ENCODE assay signal across 10 cellular contexts in the genomic region with DNA sequence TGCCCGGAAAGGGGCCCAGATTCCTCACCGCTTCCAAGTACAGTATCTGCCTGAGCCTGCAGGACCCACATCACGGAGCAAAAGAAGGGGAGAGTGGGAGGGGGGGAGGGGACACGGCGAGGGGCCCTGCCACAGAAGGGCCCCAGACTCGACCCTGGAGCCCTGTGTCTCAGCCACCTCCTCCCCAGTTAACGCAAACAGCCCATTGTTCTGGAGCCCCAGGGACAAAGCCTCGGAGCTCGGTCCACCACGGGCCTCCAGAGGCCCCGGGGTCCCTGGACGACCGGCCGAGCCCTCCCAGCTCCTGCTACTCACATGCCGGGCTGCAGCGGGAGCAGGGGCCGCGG. TPM values are rescaled to one million over a fixed set of nuclear protein-coding genes. Genes with fewer than 3 reads are reported as not detected.
A peak's percentile ranks its signal among the peaks of the same experiment; 100 is the strongest.
DNase-seq lines count a peak whose midpoint lies in the region; ATAC-seq and TF ChIP-seq lines count a peak whose summit lies in the region.
"Had no signal": no experiment of that assay in that cellular context is flagged by ENCODE, and none has a peak within 500 bp of the region (broad histone marks: within the 10 kb centered on the region; RNA-seq: fewer than 3 reads in every experiment).

No MANE protein-coding gene starts in this region.

- peak overlapping the region; percentile 94 for H2BK15ac ChIP-seq in neuronal stem cell (ENCODE audit: low read length)

- H3K4me1 ChIP-seq in BE2C, result no peaks in the 10 kb centered on the region
- H3K4me1 ChIP-seq in endodermal cell (ENCODE audit: control insufficient read depth, insufficient read depth, low read length), result peaks cover 31% of the 10 kb centered on the region
- peaks cover 50 to 57% of the 10 kb centered on the region in 2 donors for H3K4me1 ChIP-seq in neuronal stem cell (ENCODE audit: control insufficient read depth in 2 of 2, insufficient read depth in 1 of 2, low read depth in 1 of 2, low read length in 2 of 2)

- peaks cover 43% of the 10 kb centered on the region for H3K27me3 Mint-ChIP-seq in IgD-negative memory B cell
- H3K27me3 Mint-ChIP-seq in endodermal cell (ENCODE audit: insufficient read depth), result peaks cover 12% of the 10 kb centered on the region

- H3K23ac ChIP-seq in neuronal stem cell (ENCODE audit: low read depth, low read length, poor library complexity), result peak overlapping the region; percentile 77

- no peak for TF ChIP-seq POLR2A in erythroblast (IDR thresholded peaks at IDR 0.05; ENCODE audit: low read length)

- peak overlapping the region; percentile 96 for H3K18ac ChIP-seq in neuronal stem cell (ENCODE audit: low read length)

- H3K9me3 ChIP-seq in BE2C (no peaks in the 10 kb centered on the region), endodermal cell (ENCODE audit: control insufficient read depth, low read length) (no peaks in the 10 kb centered on the region), neuronal stem cell (replicated peaks in 1 of 2; ENCODE audit: control insufficient read depth in 2 of 2, insufficient read depth in 1 of 2, low read depth in 1 of 2, low read length in 2 of 2) (no peaks in the 10 kb centered on the region)
- H3K9me3 ChIP-seq: mucosa of descending colon had no signal

- H3K14ac ChIP-seq in neuronal stem cell (ENCODE audit: low read length), result peak overlapping the region; percentile 79

- H3K4me3 Mint-ChIP-seq in IgD-negative memory B cell, result peak overlapping the region; percentile 38 to 87 (median 64)
- H3K4me3 Mint-ChIP-seq in endodermal cell, result peak overlapping the region; percentile 73

- H3K4me2 ChIP-seq in neuronal stem cell (ENCODE audit: insufficient read depth, low read length, poor library complexity, severe bottlenecking), result peak overlapping the region; percentile 90

- 2 to 3% methylated on average over 11 to 18 of the region's 18 CpGs for WGBS in endodermal cell (ENCODE audit: insufficient coverage in 1 of 2, insufficient read length in 1 of 2), 2 experiments
- WGBS in neuronal stem cell (ENCODE audit: extremely low coverage in 2 of 2, insufficient read length in 2 of 2, insufficient replicate concordance in 1 of 2), 2 donors, result no CpG with 5 or more reads among the region's 18 CpGs

- H2BK12ac ChIP-seq in neuronal stem cell (ENCODE audit: low read length), result peak overlapping the region; percentile 63

- peak overlapping the region; percentile 27 for H2BK120ac ChIP-seq in neuronal stem cell (ENCODE audit: low read depth, low read length)

- H3K9me3 Mint-ChIP-seq in IgD-negative memory B cell (no peaks in the 10 kb centered on the region), endodermal cell (no peaks in the 10 kb centered on the region)

- H3K36me3 Mint-ChIP-seq in IgD-negative memory B cell (no peaks in the 10 kb centered on the region), endodermal cell (ENCODE audit: low read depth) (no peaks in the 10 kb centered on the region)

- no peak overlapping the region for H4K91ac ChIP-seq in neuronal stem cell (ENCODE audit: low read depth, low read length, poor library complexity)

- in situ Hi-C loops in ACHN (cut with HindIII; ENCODE audit: low pct_ligation_motif_present, low pct_unique_long_range_greater_than_20kb, low sequenced_read_pairs), result no loop called here

- no peak overlapping the region for H3K27ac Mint-ChIP-seq in IgD-negative memory B cell
- peak overlapping the region; percentile 58 for H3K27ac Mint-ChIP-seq in endodermal cell

- H3K4me1 Mint-ChIP-seq in IgD-negative memory B cell (peaks cover 4% of the 10 kb centered on the region in 3 donors), endodermal cell (peaks cover 37% of the 10 kb centered on the region)

- no peak for ATAC-seq in GM21825 (IDR thresholded peaks at IDR 0.05; ENCODE audit: unreplicated experiment)

- no peak for DNase-seq in BE2C
- DNase-seq in endodermal cell, result no peak
- no peak for DNase-seq in neuronal stem cell (ENCODE audit: low spot score)
- no peak for DNase-seq in ACHN
- DNase-seq in erythroblast (lab: John Stamatoyannopoulos, UW), result no peak
- DNase-seq in HuH-7.5 (ENCODE audit: low spot score), result no peak
- DNase-seq: cerebellar nuclear complex had no signal

- peaks cover 24% of the 10 kb centered on the region for H3K79me1 ChIP-seq in neuronal stem cell (ENCODE audit: low read depth, low read length)

- H3K27ac ChIP-seq in endodermal cell (ENCODE audit: low read depth, low read length) (peak overlapping the region; percentile 22), neuronal stem cell (replicated peaks; ENCODE audit: low read length) (no peak overlapping the region)

- TF ChIP-seq CTCF in BE2C (IDR thresholded peaks at IDR 0.05; ENCODE audit: low read depth, low read length) (no peak), endodermal cell (conservative IDR thresholded peaks at IDR 0.05) (no peak)

- H3K36me3 ChIP-seq in BE2C, result no peaks in the 10 kb centered on the region
- no peaks in the 10 kb centered on the region for H3K36me3 ChIP-seq in endodermal cell (ENCODE audit: control insufficient read depth, insufficient read depth, low read length)
- H3K36me3 ChIP-seq in neuronal stem cell (replicated peaks in 1 of 2; ENCODE audit: control insufficient read depth in 2 of 2, insufficient read depth in 2 of 2, low read length in 2 of 2), result no peaks in the 10 kb centered on the region

- H3K9ac ChIP-seq in endodermal cell (ENCODE audit: extremely low read depth, low read length, poor library complexity, severe bottlenecking) (peak overlapping the region; percentile 57), neuronal stem cell (ENCODE audit: low read depth, low read length, poor library complexity) (peak overlapping the region; percentile 99)

- H3K4me3 ChIP-seq in BE2C (ENCODE audit: low read depth, low read length) (peak overlapping the region; percentile 32; the same call in 1 of the 2 replicates), endodermal cell (ENCODE audit: low read length) (peak overlapping the region; percentile 83), neuronal stem cell (ENCODE audit: low read length in 2 of 2) (peak overlapping the region; percentile 56 to 92)
- H3K4me3 ChIP-seq: mucosa of descending colon had no signal

- no peaks in the 10 kb centered on the region for H3K27me3 ChIP-seq in BE2C
- no peaks in the 10 kb centered on the region for H3K27me3 ChIP-seq in endodermal cell (ENCODE audit: control insufficient read depth, insufficient read depth, low read length, poor library complexity, severe bottlenecking)
- peaks cover 0 to 25% (median 12%) of the 10 kb centered on the region in 3 experiments for H3K27me3 ChIP-seq in neuronal stem cell (ENCODE audit: control insufficient read depth in 3 of 3, insufficient read depth in 3 of 3, low read depth in 1 of 3, low read length in 3 of 3)

- H2AK5ac ChIP-seq in neuronal stem cell (ENCODE audit: low read depth, low read length), result peak overlapping the region; percentile 91

- no peak overlapping the region for H3K4ac ChIP-seq in neuronal stem cell (ENCODE audit: low read length)

- H4K8ac ChIP-seq in neuronal stem cell (ENCODE audit: low read depth, low read length), result no peak overlapping the region

- no peak overlapping the region for H2BK5ac ChIP-seq in neuronal stem cell (ENCODE audit: low read length)

- H2AFZ ChIP-seq in neuronal stem cell (ENCODE audit: low read length), result peak overlapping the region; percentile 78

RNA-seq across cellular contexts. Expression of gene MEGF6, which starts 0.5 kb away (rescaled TPM):
- 0.93 TPM for polyA plus RNA-seq in BE2C (2012; ENCODE audit: insufficient read depth, insufficient read length, low read depth)
- 2.3 TPM for polyA plus RNA-seq in IgD-negative memory B cell
- 100 to 1,000 TPM in 1 of 2 donors, 10 to 100 TPM in 1; 83.0 to 103 TPM for total RNA-seq in endodermal cell
- polyA plus RNA-seq in endodermal cell (2013, experiment 1 of 2), result 28.4 TPM
- 20.2 TPM for polyA plus RNA-seq in endodermal cell (2013, experiment 2 of 2)
- 10.3 TPM for polyA plus RNA-seq in neuronal stem cell (2013, experiment 1 of 2)
- polyA plus RNA-seq in neuronal stem cell (2013, experiment 2 of 2), result 10.0 TPM

RNA-seq across cellular contexts. Expression of gene TPRG1L, which starts 14.0 kb away (rescaled TPM):
- 35.9 TPM for polyA plus RNA-seq in BE2C (2012; ENCODE audit: insufficient read depth, insufficient read length, low read depth)
- 37.8 TPM for polyA plus RNA-seq in IgD-negative memory B cell
- total RNA-seq in endodermal cell, result 10 to 100 TPM; 50.4 to 56.4 TPM
- 30.8 TPM for polyA plus RNA-seq in endodermal cell (2013, experiment 1 of 2)
- polyA plus RNA-seq in endodermal cell (2013, experiment 2 of 2), result 32.3 TPM
- 13.4 TPM for polyA plus RNA-seq in neuronal stem cell (2013, experiment 1 of 2)
- 13.2 TPM for polyA plus RNA-seq in neuronal stem cell (2013, experiment 2 of 2)

RNA-seq across cellular contexts. Expression of gene WRAP73, which starts 39.1 kb away (rescaled TPM):
- 33.7 TPM for polyA plus RNA-seq in BE2C (2012; ENCODE audit: insufficient read depth, insufficient read length, low read depth)
- polyA plus RNA-seq in IgD-negative memory B cell, result 29.7 TPM
- 10 to 100 TPM; 29.8 to 32.5 TPM for total RNA-seq in endodermal cell
- 31.6 TPM for polyA plus RNA-seq in endodermal cell (2013, experiment 1 of 2)
- polyA plus RNA-seq in endodermal cell (2013, experiment 2 of 2), result 27.3 TPM
- polyA plus RNA-seq in neuronal stem cell (2013, experiment 1 of 2), result 24.6 TPM
- polyA plus RNA-seq in neuronal stem cell (2013, experiment 2 of 2), result 25.7 TPM

RNA-seq across cellular contexts. Expression of gene TP73, which starts 41.5 kb away (rescaled TPM):
- 3.6 TPM for polyA plus RNA-seq in BE2C (2012; ENCODE audit: insufficient read depth, insufficient read length, low read depth)
- 0.88 TPM for polyA plus RNA-seq in IgD-negative memory B cell
- total RNA-seq in endodermal cell, result 1 to 10 TPM; 3.4 to 3.5 TPM
- polyA plus RNA-seq in endodermal cell (2013, experiment 1 of 2), result 0.61 TPM
- 0.33 TPM for polyA plus RNA-seq in endodermal cell (2013, experiment 2 of 2)
- polyA plus RNA-seq in neuronal stem cell (2013, experiment 1 of 2), result 0.18 TPM
- 0.19 TPM for polyA plus RNA-seq in neuronal stem cell (2013, experiment 2 of 2)

Comparison
In these comparisons a context has a peak if more than half of its experiments do, and no peak if none do; other contexts are left out.
1. H3K4me3 ChIP-seq: peak in every context shown above with its lines; median percentile 83 in endodermal cell; 74 in neuronal stem cell; 32 in BE2C.